In the genomic region with DNA sequence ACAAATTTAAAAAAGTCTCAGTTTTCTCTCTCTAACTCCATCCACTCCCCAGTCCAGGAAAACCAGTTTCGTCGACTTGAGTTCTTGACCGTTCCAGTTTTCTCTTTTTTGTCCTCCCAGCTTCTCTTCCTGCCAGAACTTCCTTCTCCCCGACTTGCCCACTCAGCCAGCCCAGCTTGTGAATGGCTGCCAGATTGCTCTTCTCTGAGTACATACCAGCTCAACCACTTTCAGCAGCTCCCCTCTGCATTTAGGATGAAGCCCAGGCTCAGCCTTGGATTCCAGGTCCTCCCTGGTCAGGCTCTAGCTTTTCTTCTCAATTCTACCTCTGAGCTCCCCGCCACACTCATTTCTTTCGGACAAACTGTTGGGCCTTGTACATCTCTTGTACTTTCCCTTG, we compare ENCODE assay signal across 17 cellular contexts. TPM values are rescaled to one million over a fixed set of nuclear protein-coding genes. Genes with fewer than 3 reads are reported as not detected.
"Had no signal": no experiment of that assay in that cellular context is flagged by ENCODE, and none has a peak within 500 bp of the region (broad histone marks: within the 10 kb centered on the region; RNA-seq: fewer than 3 reads in every experiment).

No MANE protein-coding gene starts in this region.

- DNase-seq: activated CD4-positive, CD25-positive, alpha-beta regulatory T cell treated with anti-CD3 and anti-CD28 coated beads, Interleukin-2, amount 50 U/mL, for 72 hours; activated naive CD8-positive, alpha-beta T cell treated with anti-CD3 and anti-CD28 coated beads for 36 hours; amygdala; cerebellar nuclear complex; effector memory CD4-positive, alpha-beta T cell; heart right ventricle; left colon; ovary; stimulated activated CD4-positive, alpha-beta T cell treated with anti-CD3 and anti-CD28 coated beads, Interleukin-1b, Interleukin-23, amount 100 ng/mL, for 48 hours; stimulated activated naive CD8-positive, alpha-beta T cell treated with anti-CD3 and anti-CD28 coated beads, Interleukin-15, amount 100 ng/mL, for 72 hours; T-helper 9 cell; testis had no signal

- H3K4me1 ChIP-seq: testis had no signal

- H3K4me3 ChIP-seq: gastroesophageal sphincter, heart right ventricle, ovary, testis had no signal

- H3K27ac ChIP-seq: ovary, testis had no signal

- FAIRE-seq: urothelium cell line had no signal

- H3K36me3 ChIP-seq: gastroesophageal sphincter, heart right ventricle, ovary had no signal

- H3K27me3 ChIP-seq: gastroesophageal sphincter, heart right ventricle, ovary, testis had no signal

- H3K9me3 ChIP-seq: gastroesophageal sphincter, heart right ventricle, ovary, testis had no signal

RNA-seq across cellular contexts. Expression of gene DIO1, which starts 1.4 kb away (rescaled TPM):
- total RNA-seq: activated CD8-positive, alpha-beta memory T cell treated with anti-CD3 and anti-CD28 coated beads for 36 hours; activated naive CD8-positive, alpha-beta T cell treated with anti-CD3 and anti-CD28 coated beads for 36 hours; activated T-helper 1 cell treated with anti-CD3 and anti-CD28 coated beads, Interleukin-12 subunit alpha, Interleukin-12 subunit beta, Interleukin-2, Interleukin-4 antibody, amounts not matched to agents 30 ng/mL and 10 ng/mL and 1 ng/mL, durations not matched to agents 14 hours and 24 hours and 36 hours; gastroesophageal sphincter; heart right ventricle; natural killer cell treated with Interleukin-12 subunit alpha and Interleukin-12 subunit beta and Interleukin-15 and Interleukin-18, amount 100 ng/mL, for 72 hours had no signal
- polyA plus RNA-seq: heart right ventricle, ovary had no signal
